16 cellular contexts compared by ENCODE assay signal in the genomic region with DNA sequence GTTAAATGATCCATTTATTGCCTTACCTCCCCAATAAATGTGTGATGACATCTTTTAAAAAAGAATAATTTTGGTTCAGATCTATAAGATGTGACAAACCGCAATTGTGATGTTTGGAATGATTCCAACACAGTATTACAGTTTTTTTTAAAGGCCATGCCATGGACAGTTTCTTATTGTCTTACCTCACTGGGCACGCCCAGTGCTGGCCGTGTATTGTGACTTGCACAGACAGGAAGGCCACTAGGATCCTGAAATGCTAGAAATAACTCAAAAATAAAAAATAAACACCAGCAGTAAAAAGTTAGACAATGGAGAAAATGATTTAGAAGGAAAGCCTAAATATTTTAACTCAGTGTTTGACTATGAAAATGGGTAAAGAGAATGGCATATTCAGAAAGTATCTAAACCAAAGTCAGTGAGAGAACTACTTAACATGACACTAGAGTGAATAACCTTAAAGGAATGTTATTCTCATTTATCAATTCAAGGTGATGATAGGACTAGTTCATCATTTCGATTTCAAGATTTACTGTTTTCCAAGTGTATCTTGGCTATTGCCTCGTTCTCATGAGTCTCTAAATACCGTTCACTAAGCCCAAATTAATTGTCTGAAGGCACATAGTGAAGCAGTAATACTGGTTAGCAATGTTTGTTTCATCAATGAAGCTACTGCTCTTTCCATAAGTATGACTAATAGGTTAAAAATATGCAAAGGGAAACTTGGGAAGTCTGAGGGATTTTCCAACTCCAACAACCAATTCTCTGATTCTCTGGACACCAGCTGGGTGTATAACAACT. TPM values are rescaled to one million over a fixed set of nuclear protein-coding genes. Genes with fewer than 3 reads are reported as not detected.
A peak's percentile ranks its signal among the peaks of the same experiment; 100 is the strongest.
DNase-seq lines count a peak whose midpoint lies in the region; ATAC-seq, FAIRE-seq and TF ChIP-seq lines count a peak whose summit lies in the region.
"Had no signal": no experiment of that assay in that cellular context is flagged by ENCODE, and none has a peak within 500 bp of the region (broad histone marks: within the 10 kb centered on the region; RNA-seq: fewer than 3 reads in every experiment).

No MANE protein-coding gene starts in this region.

- no peaks in the 10 kb centered on the region for H3K27me3 ChIP-seq in BJ (ENCODE audit: control insufficient read depth, insufficient read depth, low read length)
- H3K27me3 ChIP-seq: Peyer's patch had no signal

- H3K4me3 ChIP-seq in BJ (ENCODE audit: low read depth, low read length), result no peak overlapping the region
- H3K4me3 ChIP-seq in choroid plexus epithelial cell (ENCODE audit: low read depth, low read length), result no peak overlapping the region
- H3K4me3 ChIP-seq: Peyer's patch had no signal

- CTCF ChIA-PET in BJ (lab: Yijun Ruan, JAX), result interaction anchor here (1.2 kb wide), 1 partner anchor 10 kb away, joined by 4 read pairs; no protein-coding TSS in a partner anchor

- ATAC-seq in HG03025 (IDR thresholded peaks at IDR 0.05; ENCODE audit: low FRiP score, unreplicated experiment) (no peak), HG03460 (IDR thresholded peaks at IDR 0.05; ENCODE audit: unreplicated experiment) (no peak), GM18511 (IDR thresholded peaks at IDR 0.05; ENCODE audit: unreplicated experiment) (no peak)
- ATAC-seq: stimulated activated naive CD8-positive, alpha-beta T cell treated with anti-CD3 and anti-CD28 coated beads, Interleukin-15, amount 100 ng/mL, for 72 hours had no signal

- no peaks in the 10 kb centered on the region for H3K36me3 ChIP-seq in BJ (ENCODE audit: control insufficient read depth, insufficient read depth, low read length)
- H3K36me3 ChIP-seq: Peyer's patch had no signal

- POLR2A ChIA-PET in BJ (lab: Charles Lee), result interaction anchor here (1.0 kb wide), 1 partner anchor 47 kb away, joined by 4 read pairs; no protein-coding TSS in a partner anchor

- peak; percentile 58 for DNase-seq in BJ (ENCODE audit: low read depth)
- peak; percentile 42 for DNase-seq in HTR-8/SVneo (ENCODE audit: insufficient read length, low spot score)
- DNase-seq in choroid plexus epithelial cell (ENCODE audit: low read depth), result peak; percentile 40
- DNase-seq in kidney glomerular epithelial cell (lab: John Stamatoyannopoulos, UW), result peak; percentile 78
- DNase-seq in SIG-M5 (lab: John Stamatoyannopoulos, UW), result no peak
- DNase-seq: activated naive CD4-positive, alpha-beta T cell treated with anti-CD3 and anti-CD28 coated beads, Interleukin-2, amount 10 ng/mL, durations not matched to agents 7 days and 5 days; midbrain; MV-4-11; NCI-H446; Peyer's patch; stimulated activated naive CD8-positive, alpha-beta T cell treated with anti-CD3 and anti-CD28 coated beads, Interleukin-15, amount 100 ng/mL, for 72 hours had no signal

- FAIRE-seq in HTR-8/SVneo (lab: Jason Lieb, UNC), result peak; percentile 79
- FAIRE-seq: G401.6, TTC549 had no signal

- TF ChIP-seq CTCF in BJ (IDR thresholded peaks at IDR 0.05; ENCODE audit: insufficient read depth, low read depth, low read length) (no peak), choroid plexus epithelial cell (conservative IDR thresholded peaks at IDR 0.05; ENCODE audit: low read depth, low read length) (no peak)

RNA-seq across cellular contexts. Expression of a gene that starts 46.1 kb away (rescaled TPM):
- polyA plus RNA-seq in BJ (2011; rRNA removed), result 47.7 and 68.4 TPM in 2 replicates
- polyA minus RNA-seq in BJ (2011; rRNA and poly(A)+ RNA removed), result 56.5 and 61.7 TPM in 2 replicates
